ENCODE assay signal across 11 cellular contexts in genomic region chr6:147530132-147531060, GRCh38. TPM values are rescaled to one million over a fixed set of nuclear protein-coding genes. Genes with fewer than 3 reads are reported as not detected.
DNase-seq lines count a peak whose midpoint lies in the region; ATAC-seq, FAIRE-seq and TF ChIP-seq lines count a peak whose summit lies in the region.
"Had no signal": no experiment of that assay in that cellular context is flagged by ENCODE, and none has a peak within 500 bp of the region (broad histone marks: within the 10 kb centered on the region; RNA-seq: fewer than 3 reads in every experiment).

No MANE protein-coding gene starts in this region.

- H3K27me3 ChIP-seq in tibial nerve = no peaks in the 10 kb centered on the region

- H3K9me3 ChIP-seq in tibial nerve = no peaks in the 10 kb centered on the region

- no peak for TF ChIP-seq EP300 in tibial nerve (IDR thresholded peaks at IDR 0.05)

- peak; percentile 80 for FAIRE-seq in GM18507 (lab: Jason Lieb, UNC)
- FAIRE-seq: TTC549 had no signal

- no peak for TF ChIP-seq POLR2A in tibial nerve (IDR thresholded peaks at IDR 0.05)

- H3K4me1 ChIP-seq in tibial nerve = peaks cover 0 to 5% (median 0%) of the 10 kb centered on the region in 4 donors

- H3K36me3 ChIP-seq in tibial nerve = no peaks in the 10 kb centered on the region

- DNase-seq in GM18507 (ENCODE audit: extremely low spot score, insufficient read length, low read depth) (no peak), M059J (ENCODE audit: low read depth) (peak; percentile 63), NK-92 (lab: John Stamatoyannopoulos, UW; ENCODE audit: unreplicated experiment) (no peak), tibial nerve (ENCODE audit: low spot score in 2 of 2) (no peak)
- no peak for DNase-seq in stimulated activated CD4-positive, alpha-beta T cell treated with anti-CD3 and anti-CD28 coated beads, Interleukin-4, amount 100 ng/mL, for 4 hours
- DNase-seq: NCI-H510A had no signal

- no peak overlapping the region for H3K4me3 ChIP-seq in tibial nerve

- no peak overlapping the region for H3K27ac ChIP-seq in tibial nerve

- TF ChIP-seq CTCF in tibial nerve (IDR thresholded peaks at IDR 0.05) = no peak

- peak; percentile 62 for ATAC-seq in GM21529 (IDR thresholded peaks at IDR 0.05; ENCODE audit: unreplicated experiment)
- peak; percentile 59 for ATAC-seq in esophagus mucosa
- no peak for ATAC-seq in HG03095 (IDR thresholded peaks at IDR 0.05; ENCODE audit: unreplicated experiment)

- WGBS in tibial nerve, 2 donors = 57 to 68% methylated on average over 13 of the region's 13 CpGs

RNA-seq across cellular contexts. Expression of gene SAMD5, which starts 21.9 kb away (rescaled TPM):
- 0.07 and 0.62 TPM in 2 replicates for total RNA-seq in M059J (2014; rRNA removed; shearing (Covaris generic))
- total RNA-seq in esophagus mucosa (6.5 TPM), tibial nerve (1 to 10 TPM in 3 of 4 donors, under 1 TPM in 1; 0.84 to 3.3 (median 2.3) TPM)
- total RNA-seq: mononuclear cell had no signal
